ENCODE assay signal across 10 cellular contexts in the genomic region with DNA sequence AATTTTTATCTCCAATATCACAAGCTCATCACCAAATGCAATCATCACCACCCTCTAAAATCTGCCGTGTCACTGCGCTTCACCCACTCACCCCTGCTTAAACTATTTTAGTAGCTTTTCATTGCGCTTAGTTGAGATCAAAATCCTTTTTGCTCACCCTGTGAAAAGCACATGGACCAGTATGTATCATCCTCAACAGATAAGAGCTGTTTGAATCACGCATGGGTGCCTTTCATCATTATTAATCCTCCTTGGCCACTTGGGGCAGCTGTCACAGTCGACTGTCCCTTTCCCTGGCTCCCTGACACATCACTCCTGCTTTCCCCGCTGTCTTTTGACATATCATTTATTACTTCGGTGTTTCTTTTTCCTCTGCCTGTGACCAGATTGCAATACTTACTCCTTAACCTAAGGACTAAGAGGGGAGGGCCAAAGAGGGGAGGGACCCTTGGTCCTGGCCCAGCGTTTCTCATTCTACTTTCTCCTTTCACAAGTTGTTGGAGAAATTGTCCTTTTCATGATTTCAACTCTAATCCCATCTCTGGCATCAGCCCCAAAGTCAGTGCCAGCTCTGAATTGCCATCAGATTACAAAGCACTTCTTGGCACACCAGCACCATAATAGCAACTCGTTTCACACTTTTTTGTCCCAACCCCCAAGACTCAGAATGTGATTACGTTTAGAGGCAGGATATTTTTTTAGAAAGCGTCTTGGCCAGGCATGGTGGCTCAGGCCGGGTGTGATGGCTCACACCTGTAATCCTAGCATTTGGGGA. TPM values are rescaled to one million over a fixed set of nuclear protein-coding genes. Genes with fewer than 3 reads are reported as not detected.
DNase-seq lines count a peak whose midpoint lies in the region; ATAC-seq and TF ChIP-seq lines count a peak whose summit lies in the region.
"Had no signal": no experiment of that assay in that cellular context is flagged by ENCODE, and none has a peak within 500 bp of the region (broad histone marks: within the 10 kb centered on the region; RNA-seq: fewer than 3 reads in every experiment).

No MANE protein-coding gene starts in this region.

- H3K4me1 Mint-ChIP-seq in immature natural killer cell (no peaks in the 10 kb centered on the region), natural killer cell (no peaks in the 10 kb centered on the region)

- H3K27me3 ChIP-seq in right cardiac atrium (ENCODE audit: control insufficient read depth, insufficient read depth), result no peaks in the 10 kb centered on the region
- H3K27me3 ChIP-seq in foreskin keratinocyte, result peaks cover 5% of the 10 kb centered on the region
- H3K27me3 ChIP-seq in esophagus muscularis mucosa, result no peaks in the 10 kb centered on the region
- H3K27me3 ChIP-seq in ovary, result no peaks in the 10 kb centered on the region

- H3K27me3 Mint-ChIP-seq in immature natural killer cell (ENCODE audit: low read depth in 3 of 3) (peaks cover 0 to 10% (median 5%) of the 10 kb centered on the region in 3 donors), natural killer cell (ENCODE audit: low read depth in 2 of 2) (peaks cover 8 to 21% of the 10 kb centered on the region in 2 donors)

- H3K36me3 Mint-ChIP-seq in immature natural killer cell (no peaks in the 10 kb centered on the region), natural killer cell (no peaks in the 10 kb centered on the region)

- no peak for DNase-seq in right cardiac atrium
- no peak for DNase-seq in cardiac septum (ENCODE audit: low spot score)
- DNase-seq in SK-N-MC (ENCODE audit: low read depth, low spot score), result no peak
- DNase-seq in foreskin keratinocyte, result no peak
- no peak for DNase-seq in esophagus muscularis mucosa (ENCODE audit: extremely low spot score)
- no peak for DNase-seq in immature natural killer cell
- DNase-seq in ovary, result no peak
- no peak for DNase-seq in natural killer cell
- DNase-seq: DMS79 treated with DMSO at 0.1 percent for 48 hours had no signal

- H3K4me3 ChIP-seq in right cardiac atrium (ENCODE audit: low read length), result no peak overlapping the region
- H3K4me3 ChIP-seq in SK-N-MC, result no peak overlapping the region
- H3K4me3 ChIP-seq in esophagus muscularis mucosa, result no peak overlapping the region
- H3K4me3 ChIP-seq in ovary, result no peak overlapping the region
- H3K4me3 ChIP-seq: coronary artery had no signal

- H3K27ac Mint-ChIP-seq in immature natural killer cell, result peak overlapping the region in 1 of 6 donors; percentile 0
- no peak overlapping the region for H3K27ac Mint-ChIP-seq in natural killer cell

- H3K9me3 Mint-ChIP-seq in immature natural killer cell (peaks cover 0 to under 1% (median 0%) of the 10 kb centered on the region in 6 donors), natural killer cell (no peaks in the 10 kb centered on the region)

- no peak overlapping the region for H3K4me3 Mint-ChIP-seq in immature natural killer cell
- H3K4me3 Mint-ChIP-seq in natural killer cell, result no peak overlapping the region

- ATAC-seq in right cardiac atrium (peak; percentile 25 to 33), foreskin keratinocyte (no peak), natural killer cell (no peak)

- TF ChIP-seq CTCF in foreskin keratinocyte (conservative IDR thresholded peaks at IDR 0.05) (peak; percentile 3), esophagus muscularis mucosa (IDR thresholded peaks at IDR 0.05) (no peak), ovary (IDR thresholded peaks at IDR 0.05) (no peak), natural killer cell (IDR thresholded peaks at IDR 0.05) (no peak)

- no peak for TF ChIP-seq POLR2A in esophagus muscularis mucosa (IDR thresholded peaks at IDR 0.05; ENCODE audit: low read depth)
- no peak for TF ChIP-seq POLR2A in ovary (IDR thresholded peaks at IDR 0.05)

- H3K9me3 ChIP-seq in right cardiac atrium (ENCODE audit: control insufficient read depth, low read length) (no peaks in the 10 kb centered on the region), SK-N-MC (ENCODE audit: low read depth, low read length) (no peaks in the 10 kb centered on the region), esophagus muscularis mucosa (no peaks in the 10 kb centered on the region), ovary (no peaks in the 10 kb centered on the region)

- intact Hi-C loops in right cardiac atrium (cut with DNase I) (no loop called here), cardiac septum (cut with DNase I) (loop anchor here (2.0 kb wide), 1 partner anchor 67 kb away; no protein-coding TSS in a partner anchor), esophagus muscularis mucosa (cut with DNase I) (loop anchor here (10.0 kb wide), 1 partner anchor 81 kb away; no protein-coding TSS in a partner anchor), ovary (cut with DNase I) (no loop called here), natural killer cell (cut with micrococcal nuclease) (no loop called here)

- H3K4me1 ChIP-seq in right cardiac atrium (ENCODE audit: control insufficient read depth, insufficient read depth, low read length) (no peaks in the 10 kb centered on the region), foreskin keratinocyte (peaks cover 5% of the 10 kb centered on the region), esophagus muscularis mucosa (peaks cover 0 to 9% (median 4%) of the 10 kb centered on the region in 4 donors), ovary (ENCODE audit: insufficient read depth) (no peaks in the 10 kb centered on the region)

- no peak overlapping the region for H3K27ac ChIP-seq in right cardiac atrium (ENCODE audit: low read length)
- no peak overlapping the region for H3K27ac ChIP-seq in SK-N-MC
- H3K27ac ChIP-seq in foreskin keratinocyte, result no peak overlapping the region
- H3K27ac ChIP-seq in esophagus muscularis mucosa (replicated peaks in 1 of 4), result no peak overlapping the region
- H3K27ac ChIP-seq in ovary, result no peak overlapping the region
- H3K27ac ChIP-seq: coronary artery had no signal

- peak overlapping the region; percentile 22 for H3K9ac ChIP-seq in SK-N-MC (ENCODE audit: insufficient read length)

- TF ChIP-seq EP300 in esophagus muscularis mucosa (IDR thresholded peaks at IDR 0.05), result no peak
- no peak for TF ChIP-seq EP300 in ovary (IDR thresholded peaks at IDR 0.05)

- WGBS in right cardiac atrium, result 28% methylated on average over 12 of the region's 12 CpGs
- WGBS in esophagus muscularis mucosa, result 40% methylated on average over 11 of the region's 12 CpGs
- 46 to 52% (median 49%) methylated on average over 12 of the region's 12 CpGs for WGBS in ovary, 3 donors

- H3K36me3 ChIP-seq in SK-N-MC (ENCODE audit: insufficient read depth, low read length) (no peaks in the 10 kb centered on the region), esophagus muscularis mucosa (no peaks in the 10 kb centered on the region), ovary (no peaks in the 10 kb centered on the region)

RNA-seq across cellular contexts. Expression of gene KDM6B, which starts 8.6 kb away (rescaled TPM):
- 10 to 100 TPM; 25.7 to 28.1 (median 27.5) TPM for total RNA-seq in right cardiac atrium
- polyA plus RNA-seq in right cardiac atrium, result 18.6 TPM
- total RNA-seq in cardiac septum, result 22.1 TPM
- 4.5 and 6.4 TPM in 2 replicates for total RNA-seq in foreskin keratinocyte
- 2.4 and 2.6 TPM in 2 replicates for polyA plus RNA-seq in foreskin keratinocyte
- 100 to 1,000 TPM in 1 of 4 donors, 10 to 100 TPM in 3; 10.8 to 101 (median 15.1) TPM for total RNA-seq in esophagus muscularis mucosa
- polyA plus RNA-seq in immature natural killer cell, result under 1 TPM in 2 of 3 donors, not detected in 1; 0.03 to 0.40 TPM
- total RNA-seq in ovary, result 10 to 100 TPM; 13.7 to 80.8 (median 71.9) TPM
- 10 to 100 TPM in 1 of 2 donors, 1 to 10 TPM in 1; 9.1 to 36.9 TPM for polyA plus RNA-seq in ovary
- total RNA-seq in natural killer cell, result 100 to 1,000 TPM; 104 to 165 (median 149) TPM

RNA-seq across cellular contexts. Expression of gene TMEM88, which starts 29.5 kb away (rescaled TPM):
- total RNA-seq in right cardiac atrium (10 to 100 TPM in 3 of 4 donors, 1 to 10 TPM in 1; 9.0 to 24.6 (median 16.3) TPM), cardiac septum (14.7 TPM), foreskin keratinocyte (0.58 and 0.67 TPM in 2 replicates), esophagus muscularis mucosa (10 to 100 TPM; 13.3 to 45.9 (median 42.5) TPM), ovary (10 to 100 TPM in 3 of 7 donors, 1 to 10 TPM in 4; 2.1 to 11.9 (median 8.2) TPM), natural killer cell (10 to 100 TPM; 12.7 to 45.5 (median 27.6) TPM)
- polyA plus RNA-seq in right cardiac atrium (74.5 TPM), foreskin keratinocyte (0.65 and 1.3 TPM in 2 replicates), immature natural killer cell (not detected), ovary (10 to 100 TPM in 1 of 2 donors, 1 to 10 TPM in 1; 5.5 to 17.8 TPM)

RNA-seq across cellular contexts. Expression of gene NAA38, which starts 32.0 kb away (rescaled TPM):
- total RNA-seq in right cardiac atrium (100 to 1,000 TPM in 1 of 4 donors, 10 to 100 TPM in 3; 59.9 to 103 (median 95.6) TPM), cardiac septum (68.8 TPM), foreskin keratinocyte (119 and 136 TPM in 2 replicates), esophagus muscularis mucosa (100 to 1,000 TPM in 2 of 4 donors, 10 to 100 TPM in 2; 61.4 to 110 (median 102) TPM), ovary (10 to 100 TPM; 46.4 to 82.8 (median 54.6) TPM), natural killer cell (10 to 100 TPM; 35.9 to 40.3 (median 37.3) TPM)
- polyA plus RNA-seq in right cardiac atrium (160 TPM), foreskin keratinocyte (143 and 146 TPM in 2 replicates), immature natural killer cell (100 to 1,000 TPM; 131 to 346 (median 177) TPM), ovary (10 to 100 TPM in 1 of 2 donors, 1 to 10 TPM in 1; 4.6 to 59.1 TPM)

RNA-seq across cellular contexts. Expression of gene CYB5D1, which starts 32.4 kb away (rescaled TPM):
- total RNA-seq in right cardiac atrium (10 to 100 TPM; 12.6 to 16.2 (median 15.4) TPM), cardiac septum (12.2 TPM), foreskin keratinocyte (8.9 and 10.2 TPM in 2 replicates), esophagus muscularis mucosa (10 to 100 TPM; 11.6 to 14.9 (median 12.0) TPM), ovary (10 to 100 TPM in 6 of 7 donors, 1 to 10 TPM in 1; 7.0 to 18.8 (median 16.1) TPM), natural killer cell (10 to 100 TPM; 11.0 to 18.3 (median 11.5) TPM)
- polyA plus RNA-seq in right cardiac atrium (12.1 TPM), foreskin keratinocyte (4.8 and 6.6 TPM in 2 replicates), immature natural killer cell (1 to 10 TPM in 2 of 3 donors, not detected in 1; 2.9 to 3.7 TPM), ovary (10 to 100 TPM; 10.8 to 22.2 TPM)

Comparison
In these comparisons a context has a peak if more than half of its experiments do, and no peak if none do; other contexts are left out.
1. intact Hi-C loops: an anchor here in cardiac septum (2.0 kb wide) and esophagus muscularis mucosa (10.0 kb wide); none called in right cardiac atrium, ovary and natural killer cell.
2. ATAC-seq: peak in right cardiac atrium (2 of 2); none in foreskin keratinocyte (single experiment) and natural killer cell (0 of 3).